28 cellular contexts compared by ENCODE assay signal in genomic region chrX:86829786-86830185, GRCh38.
"Had no signal": no experiment of that assay in that cellular context is flagged by ENCODE, and none has a peak within 500 bp of the region (broad histone marks: within the 10 kb centered on the region; RNA-seq: fewer than 3 reads in every experiment).

No MANE protein-coding gene starts in this region.

- H3K4me1 ChIP-seq: breast epithelium had no signal

- FAIRE-seq: RCC 7860 had no signal

- H3K27me3 Mint-ChIP-seq: activated B cell treated with CpG ODN at 0.5 μM for 24 hours; activated CD4-positive, alpha-beta T cell treated with anti-CD3 and anti-CD28 coated beads, Interleukin-2, amount 10 ng/mL, durations not matched to agents 24 days and 14 days; activated CD8-positive, alpha-beta memory T cell treated with anti-CD3 and anti-CD28 coated beads, Interleukin-2, amount 10 ng/mL, durations not matched to agents 7 days and 5 days; activated naive CD4-positive, alpha-beta T cell treated with anti-CD3 and anti-CD28 coated beads, Interleukin-2, amount 50 U/mL, for 24 hours; T-helper 17 cell had no signal

- DNase-seq: activated B cell treated with CpG ODN at 0.5 μM for 24 hours; activated CD4-positive, alpha-beta T cell treated with anti-CD3 and anti-CD28 coated beads for 1 hour; activated CD4-positive, alpha-beta T cell treated with anti-CD3 and anti-CD28 coated beads, Interleukin-2, amount 10 ng/mL, durations not matched to agents 24 days and 14 days; activated CD4-positive, alpha-beta T cell treated with anti-CD3 and anti-CD28 coated beads, Interleukin-2, amount 50 U/mL, for 48 hours; activated CD8-positive, alpha-beta memory T cell treated with anti-CD3 and anti-CD28 coated beads, Interleukin-2, amount 10 ng/mL, durations not matched to agents 7 days and 5 days; activated effector memory CD4-positive, alpha-beta T cell treated with Interleukin-2 at 50 U/mL for 16 hours; activated naive CD4-positive, alpha-beta T cell; activated T-cell treated with anti-CD3 and anti-CD28 coated beads, Interleukin-2, amount 50 U/mL, for 24 hours; aorta; central memory CD4-positive, alpha-beta T cell; Kasumi-1; KBM-7; NCI-H1092; NCI-H1417; NCI-H1694; NCI-H2029; NCI-H2107; NCI-H345; NCI-H510A treated with DMSO at 0.1 percent for 48 hours; NCI-H69; NK-92 treated with Interleukin-12 subunit alpha and Interleukin-12 subunit beta, amount 100 ng/mL, for 24 hours; OCI-M1; T-helper 17 cell; T-helper 9 cell had no signal

- H3K4me3 ChIP-seq: breast epithelium had no signal

- H3K27ac ChIP-seq: breast epithelium had no signal

- ATAC-seq: activated CD8-positive, alpha-beta memory T cell treated with anti-CD3 and anti-CD28 coated beads, Interleukin-2, amount 10 ng/mL, durations not matched to agents 7 days and 5 days; T-helper 17 cell had no signal

- H3K36me3 Mint-ChIP-seq: activated CD8-positive, alpha-beta memory T cell treated with anti-CD3 and anti-CD28 coated beads, Interleukin-2, amount 10 ng/mL, durations not matched to agents 7 days and 5 days; activated naive CD4-positive, alpha-beta T cell treated with anti-CD3 and anti-CD28 coated beads, Interleukin-2, amount 50 U/mL, for 24 hours had no signal

- H3K36me3 ChIP-seq: breast epithelium had no signal

- H3K4me1 Mint-ChIP-seq: activated B cell treated with CpG ODN at 0.5 μM for 24 hours; activated CD4-positive, alpha-beta T cell treated with anti-CD3 and anti-CD28 coated beads, Interleukin-2, amount 10 ng/mL, durations not matched to agents 24 days and 14 days; activated CD8-positive, alpha-beta memory T cell treated with anti-CD3 and anti-CD28 coated beads, Interleukin-2, amount 10 ng/mL, durations not matched to agents 7 days and 5 days; activated naive CD4-positive, alpha-beta T cell treated with anti-CD3 and anti-CD28 coated beads, Interleukin-2, amount 50 U/mL, for 24 hours; T-helper 17 cell had no signal

- H3K9me3 Mint-ChIP-seq: activated CD4-positive, alpha-beta T cell treated with anti-CD3 and anti-CD28 coated beads, Interleukin-2, amount 10 ng/mL, durations not matched to agents 24 days and 14 days; activated naive CD4-positive, alpha-beta T cell treated with anti-CD3 and anti-CD28 coated beads, Interleukin-2, amount 50 U/mL, for 24 hours; activated T-helper 1 cell treated with anti-CD3 and anti-CD28 coated beads, Interleukin-12 subunit alpha, Interleukin-12 subunit beta, Interleukin-2, Interleukin-4 antibody, amounts not matched to agents 30 ng/mL and 10 ng/mL and 1 ng/mL, durations not matched to agents 14 hours and 24 hours and 36 hours had no signal

- H3K27ac Mint-ChIP-seq: activated B cell treated with CpG ODN at 0.5 μM for 24 hours; activated CD4-positive, alpha-beta T cell treated with anti-CD3 and anti-CD28 coated beads, Interleukin-2, amount 10 ng/mL, durations not matched to agents 24 days and 14 days; activated CD8-positive, alpha-beta memory T cell treated with anti-CD3 and anti-CD28 coated beads, Interleukin-2, amount 10 ng/mL, durations not matched to agents 7 days and 5 days; activated naive CD4-positive, alpha-beta T cell treated with anti-CD3 and anti-CD28 coated beads, Interleukin-2, amount 50 U/mL, for 24 hours; activated T-cell treated with anti-CD3 and anti-CD28 coated beads, Interleukin-2, amount 50 U/mL, for 24 hours; activated T-helper 1 cell treated with anti-CD3 and anti-CD28 coated beads, Interleukin-12 subunit alpha, Interleukin-12 subunit beta, Interleukin-2, Interleukin-4 antibody, amounts not matched to agents 30 ng/mL and 10 ng/mL and 1 ng/mL, durations not matched to agents 14 hours and 24 hours and 36 hours; T-helper 17 cell had no signal

- H3K4me3 Mint-ChIP-seq: activated B cell treated with CpG ODN at 0.5 μM for 24 hours; activated CD4-positive, alpha-beta T cell treated with anti-CD3 and anti-CD28 coated beads, Interleukin-2, amount 10 ng/mL, durations not matched to agents 24 days and 14 days; activated CD8-positive, alpha-beta memory T cell treated with anti-CD3 and anti-CD28 coated beads, Interleukin-2, amount 10 ng/mL, durations not matched to agents 7 days and 5 days; activated naive CD4-positive, alpha-beta T cell treated with anti-CD3 and anti-CD28 coated beads, Interleukin-2, amount 50 U/mL, for 24 hours; activated T-cell treated with anti-CD3 and anti-CD28 coated beads, Interleukin-2, amount 50 U/mL, for 24 hours; activated T-helper 1 cell treated with anti-CD3 and anti-CD28 coated beads, Interleukin-12 subunit alpha, Interleukin-12 subunit beta, Interleukin-2, Interleukin-4 antibody, amounts not matched to agents 30 ng/mL and 10 ng/mL and 1 ng/mL, durations not matched to agents 14 hours and 24 hours and 36 hours; T-helper 17 cell had no signal
